Comparison of ENCODE assay signal across 22 cellular contexts in the genomic region with DNA sequence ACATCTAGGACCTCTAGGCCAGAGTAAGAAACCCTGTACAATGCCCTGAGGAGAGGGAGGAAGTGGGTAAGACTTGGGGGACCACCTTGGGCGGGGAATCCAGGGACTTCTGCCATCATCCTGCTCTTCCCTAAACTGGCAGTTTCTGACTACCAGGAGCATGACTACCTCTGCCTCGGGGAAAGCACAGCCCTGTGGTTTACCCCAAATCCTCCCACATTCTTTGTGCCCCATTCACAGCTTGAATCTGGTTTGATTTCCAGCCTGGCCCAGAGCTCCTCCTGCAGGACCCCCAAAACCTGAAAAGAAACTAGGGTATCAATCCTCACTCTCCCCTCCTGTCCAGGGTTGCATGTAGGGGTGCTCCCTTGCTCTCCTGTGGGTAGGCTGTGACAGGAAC. TPM values are rescaled to one million over a fixed set of nuclear protein-coding genes. Genes with fewer than 3 reads are reported as not detected.
DNase-seq lines count a peak whose midpoint lies in the region; ATAC-seq, FAIRE-seq and TF ChIP-seq lines count a peak whose summit lies in the region.
"Had no signal": no experiment of that assay in that cellular context is flagged by ENCODE, and none has a peak within 500 bp of the region (broad histone marks: within the 10 kb centered on the region; RNA-seq: fewer than 3 reads in every experiment).

No MANE protein-coding gene starts in this region.

- peaks cover 18% of the 10 kb centered on the region for H3K4me1 Mint-ChIP-seq in activated naive CD8-positive, alpha-beta T cell (ENCODE audit: low read depth)
- peaks cover 18% of the 10 kb centered on the region for H3K4me1 Mint-ChIP-seq in activated naive CD8-positive, alpha-beta T cell treated with anti-CD3 and anti-CD28 coated beads, Interleukin-2, amount 50 U/mL, for 24 hours

- no peaks in the 10 kb centered on the region for H3K27me3 Mint-ChIP-seq in activated naive CD8-positive, alpha-beta T cell
- no peaks in the 10 kb centered on the region for H3K27me3 Mint-ChIP-seq in activated naive CD8-positive, alpha-beta T cell treated with anti-CD3 and anti-CD28 coated beads, Interleukin-2, amount 50 U/mL, for 24 hours
- H3K27me3 Mint-ChIP-seq: activated CD8-positive, alpha-beta memory T cell treated with anti-CD3 and anti-CD28 coated beads, Interleukin-2, amount 10 ng/mL, durations not matched to agents 7 days and 5 days; stimulated activated naive CD8-positive, alpha-beta T cell treated with anti-CD3 and anti-CD28 coated beads, Interleukin-15, Interleukin-2, amounts not matched to agents 100 ng/mL and 50 ng/mL, for 24 hours had no signal

- no peak for DNase-seq in activated naive CD8-positive, alpha-beta T cell treated with anti-CD3 and anti-CD28 coated beads, Interleukin-2, amount 50 U/mL, for 24 hours
- peak; percentile 91 for DNase-seq in RPMI7951 (ENCODE audit: low read depth)
- DNase-seq in epithelial cell of esophagus (ENCODE audit: low read depth): peak; percentile 86
- peak; percentile 30 for DNase-seq in renal cortical epithelial cell (ENCODE audit: low read depth)
- no peak for DNase-seq in frontal cortex (ENCODE audit: low spot score in 2 of 2)
- no peak for DNase-seq in retina
- DNase-seq: activated CD8-positive, alpha-beta memory T cell treated with anti-CD3 and anti-CD28 coated beads, Interleukin-2, amount 10 ng/mL, durations not matched to agents 7 days and 5 days; activated effector memory CD4-positive, alpha-beta T cell treated with anti-CD3 and anti-CD28 coated beads, Interleukin-2, amount 50 U/mL, for 16 hours; COR-L47; effector CD4-positive, alpha-beta T cell; Karpas-422; NCI-H2029; NCI-H524 treated with DMSO at 0.1 percent for 48 hours; psoas muscle; upper lobe of right lung had no signal

- no peaks in the 10 kb centered on the region for H3K36me3 Mint-ChIP-seq in activated naive CD8-positive, alpha-beta T cell
- H3K36me3 Mint-ChIP-seq in activated naive CD8-positive, alpha-beta T cell treated with anti-CD3 and anti-CD28 coated beads, Interleukin-2, amount 50 U/mL, for 24 hours (ENCODE audit: low read depth): no peaks in the 10 kb centered on the region
- H3K36me3 Mint-ChIP-seq: activated CD8-positive, alpha-beta memory T cell treated with anti-CD3 and anti-CD28 coated beads, Interleukin-2, amount 10 ng/mL, durations not matched to agents 7 days and 5 days; WTC11 had no signal

- no peak overlapping the region for H3K4me3 ChIP-seq in epithelial cell of esophagus (ENCODE audit: low read length)
- H3K4me3 ChIP-seq: gastroesophageal sphincter, psoas muscle, upper lobe of right lung had no signal

- no peak for ATAC-seq in activated naive CD8-positive, alpha-beta T cell treated with anti-CD3 and anti-CD28 coated beads, Interleukin-2, amount 50 U/mL, for 24 hours
- ATAC-seq in HG03460 (IDR thresholded peaks at IDR 0.05; ENCODE audit: unreplicated experiment): no peak
- ATAC-seq: activated CD8-positive, alpha-beta memory T cell treated with anti-CD3 and anti-CD28 coated beads, Interleukin-2, amount 10 ng/mL, durations not matched to agents 7 days and 5 days; gastroesophageal sphincter; psoas muscle; upper lobe of right lung; WTC11 had no signal

- H3K27ac Mint-ChIP-seq in activated naive CD8-positive, alpha-beta T cell: peak overlapping the region; percentile 34
- H3K27ac Mint-ChIP-seq in activated naive CD8-positive, alpha-beta T cell treated with anti-CD3 and anti-CD28 coated beads, Interleukin-2, amount 50 U/mL, for 24 hours: no peak overlapping the region
- H3K27ac Mint-ChIP-seq: activated CD8-positive, alpha-beta memory T cell treated with anti-CD3 and anti-CD28 coated beads, Interleukin-2, amount 10 ng/mL, durations not matched to agents 7 days and 5 days; nephron; stimulated activated naive CD8-positive, alpha-beta T cell treated with anti-CD3 and anti-CD28 coated beads, Interleukin-15, Interleukin-2, amounts not matched to agents 100 ng/mL and 50 ng/mL, for 24 hours; WTC11 had no signal

- no peak for TF ChIP-seq CTCF in epithelial cell of esophagus (IDR thresholded peaks at IDR 0.05; ENCODE audit: insufficient read depth, low read depth, low read length, missing control alignments)

- FAIRE-seq in frontal cortex (lab: Jason Lieb, UNC): no peak
- FAIRE-seq: A204.1 had no signal

- no peak overlapping the region for H3K4me3 Mint-ChIP-seq in activated naive CD8-positive, alpha-beta T cell
- H3K4me3 Mint-ChIP-seq in activated naive CD8-positive, alpha-beta T cell treated with anti-CD3 and anti-CD28 coated beads, Interleukin-2, amount 50 U/mL, for 24 hours: no peak overlapping the region
- H3K4me3 Mint-ChIP-seq: activated CD8-positive, alpha-beta memory T cell treated with anti-CD3 and anti-CD28 coated beads, Interleukin-2, amount 10 ng/mL, durations not matched to agents 7 days and 5 days; nephron; stimulated activated naive CD8-positive, alpha-beta T cell treated with anti-CD3 and anti-CD28 coated beads, Interleukin-15, Interleukin-2, amounts not matched to agents 100 ng/mL and 50 ng/mL, for 24 hours; WTC11 had no signal

- H3K9me3 Mint-ChIP-seq in activated naive CD8-positive, alpha-beta T cell (ENCODE audit: low read depth): no peaks in the 10 kb centered on the region
- no peaks in the 10 kb centered on the region for H3K9me3 Mint-ChIP-seq in activated naive CD8-positive, alpha-beta T cell treated with anti-CD3 and anti-CD28 coated beads, Interleukin-2, amount 50 U/mL, for 24 hours
- H3K9me3 Mint-ChIP-seq: nephron; stimulated activated naive CD8-positive, alpha-beta T cell treated with anti-CD3 and anti-CD28 coated beads, Interleukin-15, Interleukin-2, amounts not matched to agents 100 ng/mL and 50 ng/mL, for 24 hours; WTC11 had no signal

RNA-seq across cellular contexts. Expression of gene C3orf18, which starts 4.7 kb away (rescaled TPM):
- 15.5 and 16.0 TPM in 2 replicates for total RNA-seq in RPMI7951 (2014; rRNA removed; shearing (Covaris generic))
- 7.3 and 11.1 TPM in 2 replicates for total RNA-seq in renal cortical epithelial cell
- 12.6 TPM for total RNA-seq in frontal cortex

RNA-seq across cellular contexts. Expression of gene HEMK1, which starts 6.5 kb away (rescaled TPM):
- total RNA-seq in RPMI7951 (2014; rRNA removed; shearing (Covaris generic)): 8.8 and 12.8 TPM in 2 replicates
- total RNA-seq in renal cortical epithelial cell (14.2 and 27.6 TPM in 2 replicates), frontal cortex (4.5 TPM)

RNA-seq across cellular contexts. Expression of gene CISH, which starts 48.7 kb away (rescaled TPM):
- 1.1 and 1.8 TPM in 2 replicates for total RNA-seq in RPMI7951 (2014; rRNA removed; shearing (Covaris generic))
- total RNA-seq in renal cortical epithelial cell: 1.9 and 6.4 TPM in 2 replicates
- 0.41 TPM for total RNA-seq in frontal cortex

RNA-seq across cellular contexts. Expression of gene MAPKAPK3, which starts 54.1 kb away (rescaled TPM):
- 65.7 and 75.5 TPM in 2 replicates for total RNA-seq in RPMI7951 (2014; rRNA removed; shearing (Covaris generic))
- total RNA-seq in renal cortical epithelial cell: 51.7 and 72.4 TPM in 2 replicates
- total RNA-seq in frontal cortex: 2.9 TPM

RNA-seq across cellular contexts. Expression of gene CACNA2D2, which starts 59.4 kb away (rescaled TPM):
- total RNA-seq in RPMI7951 (2014; rRNA removed; shearing (Covaris generic)): under 0.01 TPM in 1 of 2 replicates, not detected in the other
- total RNA-seq in renal cortical epithelial cell (0.17 and 0.55 TPM in 2 replicates), frontal cortex (2.4 TPM)

Comparison
In these comparisons a context has a peak if more than half of its experiments do, and no peak if none do; other contexts are left out.
1. DNase-seq: peak in RPMI7951 (single experiment), epithelial cell of esophagus (single experiment) and renal cortical epithelial cell (single experiment); none in activated naive CD8-positive, alpha-beta T cell treated with anti-CD3 and anti-CD28 coated beads, Interleukin-2, amount 50 U/mL, for 24 hours (single experiment), frontal cortex (0 of 2) and retina (single experiment).